1 cellular context compared by ENCODE assay signal in the genomic region with DNA sequence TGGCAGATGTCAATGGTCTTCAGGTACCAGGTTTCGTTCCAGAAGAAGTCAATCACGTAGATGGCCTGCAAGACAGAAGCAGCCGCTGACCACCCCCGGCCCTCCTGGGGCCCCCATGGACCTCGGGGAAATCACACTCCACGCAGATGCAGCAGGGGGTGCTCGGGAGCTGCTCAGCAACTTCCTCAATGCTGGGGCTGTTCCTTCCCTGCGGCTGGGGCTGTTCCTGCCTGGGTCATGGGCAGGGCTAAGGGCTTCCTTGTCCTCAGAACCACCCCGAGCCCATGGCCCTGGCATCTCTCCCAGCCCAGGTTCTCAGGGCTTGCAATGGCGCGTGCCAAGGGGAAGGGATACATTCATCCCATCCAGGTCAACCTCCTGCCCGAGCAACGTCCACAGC.
TF ChIP-seq lines count a peak whose summit lies in the region.

No MANE protein-coding gene starts in this region.

TF ChIP-seq in K562, 482 proteins besides CTCF, POLR2A, EP300 and RAD21:
- no peak for TF ChIP-seq BDP1 (IDR thresholded peaks at IDR 0.05; ENCODE audit: insufficient read depth, insufficient read length)
- TF ChIP-seq, protein P1, sequence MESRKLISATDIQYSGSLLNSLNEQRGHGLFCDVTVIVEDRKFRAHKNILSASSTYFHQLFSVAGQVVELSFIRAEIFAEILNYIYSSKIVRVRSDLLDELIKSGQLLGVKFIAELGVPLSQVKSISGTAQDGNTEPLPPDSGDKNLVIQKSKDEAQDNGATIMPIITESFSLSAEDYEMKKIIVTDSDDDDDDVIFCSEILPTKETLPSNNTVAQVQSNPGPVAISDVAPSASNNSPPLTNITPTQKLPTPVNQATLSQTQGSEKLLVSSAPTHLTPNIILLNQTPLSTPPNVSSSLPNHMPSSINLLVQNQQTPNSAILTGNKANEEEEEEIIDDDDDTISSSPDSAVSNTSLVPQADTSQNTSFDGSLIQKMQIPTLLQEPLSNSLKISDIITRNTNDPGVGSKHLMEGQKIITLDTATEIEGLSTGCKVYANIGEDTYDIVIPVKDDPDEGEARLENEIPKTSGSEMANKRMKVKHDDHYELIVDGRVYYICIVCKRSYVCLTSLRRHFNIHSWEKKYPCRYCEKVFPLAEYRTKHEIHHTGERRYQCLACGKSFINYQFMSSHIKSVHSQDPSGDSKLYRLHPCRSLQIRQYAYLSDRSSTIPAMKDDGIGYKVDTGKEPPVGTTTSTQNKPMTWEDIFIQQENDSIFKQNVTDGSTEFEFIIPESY (CRISPR knock-in tag; IDR thresholded peaks at IDR 0.05): peak; percentile 94
